In genomic region chr4:76043306-76043705, GRCh38 we compare ENCODE assay signal across 4 cellular contexts. TPM values are rescaled to one million over a fixed set of nuclear protein-coding genes. Genes with fewer than 3 reads are reported as not detected.
"Had no signal": no experiment of that assay in that cellular context is flagged by ENCODE, and none has a peak within 500 bp of the region (broad histone marks: within the 10 kb centered on the region; RNA-seq: fewer than 3 reads in every experiment).

No MANE protein-coding gene starts in this region.

RNA-seq across cellular contexts. Expression of gene CXCL11, which starts 7.4 kb away (rescaled TPM):
- total RNA-seq: MCF 10A, NCI-H460 had no signal

RNA-seq across cellular contexts. Expression of gene CXCL10, which starts 20.0 kb away (rescaled TPM):
- total RNA-seq: LHCN-M2, MCF 10A, NCI-H460 had no signal

RNA-seq across cellular contexts. Expression of gene ART3, which starts 31.2 kb away (rescaled TPM):
- total RNA-seq: LHCN-M2, M059J, MCF 10A, NCI-H460 had no signal

RNA-seq across cellular contexts. Expression of gene CXCL9, which starts 36.0 kb away (rescaled TPM):
- total RNA-seq: LHCN-M2, M059J, MCF 10A, NCI-H460 had no signal
